16 cellular contexts compared by ENCODE assay signal in genomic region chr22:49686495-49687219, GRCh38.
DNase-seq lines count a peak whose midpoint lies in the region; ATAC-seq and TF ChIP-seq lines count a peak whose summit lies in the region.
"Had no signal": no experiment of that assay in that cellular context is flagged by ENCODE, and none has a peak within 500 bp of the region (broad histone marks: within the 10 kb centered on the region; RNA-seq: fewer than 3 reads in every experiment).

No MANE protein-coding gene starts in this region.

- H3K36me3 ChIP-seq in HEK293 (ENCODE audit: control insufficient read depth in 2 of 2, insufficient read depth in 1 of 2, low read length in 2 of 2) = no peaks in the 10 kb centered on the region
- no peaks in the 10 kb centered on the region for H3K36me3 ChIP-seq in neuronal stem cell (replicated peaks in 1 of 2; ENCODE audit: control insufficient read depth in 2 of 2, insufficient read depth in 2 of 2, low read length in 2 of 2)
- H3K36me3 ChIP-seq: BLaER1 had no signal

- H3K4me2 ChIP-seq in neuronal stem cell (ENCODE audit: insufficient read depth, low read length, poor library complexity, severe bottlenecking) = no peak overlapping the region
- H3K4me2 ChIP-seq: BLaER1 had no signal

- no peak overlapping the region for H3K4ac ChIP-seq in neuronal stem cell (ENCODE audit: low read length)

- H3K9me3 Mint-ChIP-seq in type B pancreatic cell = no peaks in the 10 kb centered on the region

- H3K27me3 Mint-ChIP-seq in type B pancreatic cell = peaks cover 42% of the 10 kb centered on the region

- H3K36me3 Mint-ChIP-seq in type B pancreatic cell = no peaks in the 10 kb centered on the region
- H3K36me3 Mint-ChIP-seq: CD14-positive monocyte; CD4-positive, alpha-beta memory T cell had no signal

- H4K91ac ChIP-seq in neuronal stem cell (ENCODE audit: low read depth, low read length, poor library complexity) = no peak overlapping the region

- no peak overlapping the region for H3K4me3 Mint-ChIP-seq in type B pancreatic cell
- H3K4me3 Mint-ChIP-seq: CD4-positive, alpha-beta memory T cell had no signal

- H2AFZ ChIP-seq in neuronal stem cell (ENCODE audit: low read length) = no peak overlapping the region

- H3K9me3 ChIP-seq in HEK293 (ENCODE audit: control insufficient read depth, insufficient read depth, low read depth, low read length) = no peaks in the 10 kb centered on the region; the same call in 1 of the 2 replicates
- H3K9me3 ChIP-seq in neuronal stem cell (replicated peaks in 1 of 2; ENCODE audit: control insufficient read depth in 2 of 2, insufficient read depth in 1 of 2, low read depth in 1 of 2, low read length in 2 of 2) = peaks cover 0 to 10% of the 10 kb centered on the region in 2 donors

- peak overlapping the region; percentile 55 for H3K9ac ChIP-seq in neuronal stem cell (ENCODE audit: low read depth, low read length, poor library complexity)
- H3K9ac ChIP-seq: BLaER1 had no signal

- no peak overlapping the region for H2BK120ac ChIP-seq in neuronal stem cell (ENCODE audit: low read depth, low read length)

- POLR2A ChIA-PET in HEK293 (lab: Yijun Ruan, JAX) = no interaction called here

- no peak overlapping the region for H3K27ac Mint-ChIP-seq in type B pancreatic cell
- H3K27ac Mint-ChIP-seq: CD14-positive monocyte; CD4-positive, alpha-beta memory T cell had no signal

- no peak overlapping the region for H2AK5ac ChIP-seq in neuronal stem cell (ENCODE audit: low read depth, low read length)

- peak overlapping the region; percentile 75 for H3K23ac ChIP-seq in neuronal stem cell (ENCODE audit: low read depth, low read length, poor library complexity)

- H2BK15ac ChIP-seq in neuronal stem cell (ENCODE audit: low read length) = no peak overlapping the region

- H3K79me1 ChIP-seq in neuronal stem cell (ENCODE audit: low read depth, low read length) = peaks cover 3% of the 10 kb centered on the region

- WGBS in neuronal stem cell (ENCODE audit: extremely low coverage in 2 of 2, insufficient read length in 2 of 2, insufficient replicate concordance in 1 of 2), 2 donors = no CpG with 5 or more reads among the region's 22 CpGs

- peak overlapping the region; percentile 64 for H3K14ac ChIP-seq in neuronal stem cell (ENCODE audit: low read length)

- peak; percentile 55 for DNase-seq in activated effector memory CD4-positive, alpha-beta T cell treated with anti-CD3 and anti-CD28 coated beads, Interleukin-2, amount 50 U/mL, for 16 hours
- no peak for DNase-seq in activated effector memory CD4-positive, alpha-beta T cell treated with Interleukin-2 at 50 U/mL for 16 hours
- DNase-seq in neuronal stem cell (ENCODE audit: low spot score) (no peak), type B pancreatic cell (ENCODE audit: extremely low spot score, unreplicated experiment) (peak; percentile 52), medulla oblongata (ENCODE audit: extremely low spot score) (no peak)
- no peak for DNase-seq in activated CD8-positive, alpha-beta memory T cell treated with anti-CD3 and anti-CD28 coated beads, Interleukin-2, amount 50 U/mL, for 48 hours
- DNase-seq: 8988T; CD4-positive, alpha-beta memory T cell; DMS79 treated with DMSO at 0.1 percent for 48 hours; GF-D8; IMR-90 had no signal

- no peak overlapping the region for H3K4me3 ChIP-seq in HEK293 (ENCODE audit: low read depth, low read length)
- H3K4me3 ChIP-seq in neuronal stem cell (ENCODE audit: low read length in 2 of 2) = peak overlapping the region in 1 of 2 donors; percentile 27
- H3K4me3 ChIP-seq: BLaER1 had no signal

- TF ChIP-seq CTCF in HEK293 (tag by site-specific recombination; IDR thresholded peaks at IDR 0.05) (no peak), type B pancreatic cell (conservative IDR thresholded peaks at IDR 0.05) (no peak)

- CTCF ChIA-PET in HEK293 (lab: Yijun Ruan, JAX) = interaction anchor here (1.2 to 1.3 kb wide), 2 partner anchors 10 to 15 kb away, joined by 3 read pairs; no protein-coding TSS in a partner anchor

- no peak overlapping the region for H4K8ac ChIP-seq in neuronal stem cell (ENCODE audit: low read depth, low read length)

- H2BK12ac ChIP-seq in neuronal stem cell (ENCODE audit: low read length) = no peak overlapping the region

- no peak overlapping the region for H3K27ac ChIP-seq in HEK293 (ENCODE audit: extremely low read depth, low read depth, low read length)
- no peak overlapping the region for H3K27ac ChIP-seq in neuronal stem cell (replicated peaks; ENCODE audit: low read length)
- H3K27ac ChIP-seq: BLaER1 had no signal

- peaks cover 0 to 14% (median 0%) of the 10 kb centered on the region in 3 experiments for H3K27me3 ChIP-seq in neuronal stem cell (ENCODE audit: control insufficient read depth in 3 of 3, insufficient read depth in 3 of 3, low read depth in 1 of 3, low read length in 3 of 3)
- H3K27me3 ChIP-seq: BLaER1 had no signal

- H2BK5ac ChIP-seq in neuronal stem cell (ENCODE audit: low read length) = no peak overlapping the region

- no peaks in the 10 kb centered on the region for H3K4me1 Mint-ChIP-seq in type B pancreatic cell (ENCODE audit: unreplicated experiment)
- H3K4me1 Mint-ChIP-seq: CD14-positive monocyte; CD4-positive, alpha-beta memory T cell had no signal

- ATAC-seq in GM18517 (IDR thresholded peaks at IDR 0.05; ENCODE audit: unreplicated experiment) = no peak
- ATAC-seq: HCT116 had no signal

- H3K4me1 ChIP-seq in HEK293 (ENCODE audit: control insufficient read depth, insufficient read depth, low read length) (no peaks in the 10 kb centered on the region), neuronal stem cell (ENCODE audit: control insufficient read depth in 2 of 2, insufficient read depth in 1 of 2, low read depth in 1 of 2, low read length in 2 of 2) (no peaks in the 10 kb centered on the region)

- peak overlapping the region; percentile 41 for H3K18ac ChIP-seq in neuronal stem cell (ENCODE audit: low read length)

TF ChIP-seq in HEK293, 187 proteins besides CTCF, POLR2A, EP300 and RAD21:
- TF ChIP-seq SCRT2 (tag by site-specific recombination; IDR thresholded peaks at IDR 0.05) (peak; percentile 62), YY2 (tag by site-specific recombination; IDR thresholded peaks at IDR 0.05) (no peak)

Comparison
In these comparisons a context has a peak if more than half of its experiments do, and no peak if none do; other contexts are left out.
1. DNase-seq: peak in activated effector memory CD4-positive, alpha-beta T cell treated with anti-CD3 and anti-CD28 coated beads, Interleukin-2, amount 50 U/mL, for 16 hours (single experiment) and type B pancreatic cell (single experiment); none in activated effector memory CD4-positive, alpha-beta T cell treated with Interleukin-2 at 50 U/mL for 16 hours (single experiment), neuronal stem cell (single experiment), medulla oblongata (single experiment) and activated CD8-positive, alpha-beta memory T cell treated with anti-CD3 and anti-CD28 coated beads, Interleukin-2, amount 50 U/mL, for 48 hours (single experiment).